Comparison of ENCODE assay signal across 37 cellular contexts in the genomic region with DNA sequence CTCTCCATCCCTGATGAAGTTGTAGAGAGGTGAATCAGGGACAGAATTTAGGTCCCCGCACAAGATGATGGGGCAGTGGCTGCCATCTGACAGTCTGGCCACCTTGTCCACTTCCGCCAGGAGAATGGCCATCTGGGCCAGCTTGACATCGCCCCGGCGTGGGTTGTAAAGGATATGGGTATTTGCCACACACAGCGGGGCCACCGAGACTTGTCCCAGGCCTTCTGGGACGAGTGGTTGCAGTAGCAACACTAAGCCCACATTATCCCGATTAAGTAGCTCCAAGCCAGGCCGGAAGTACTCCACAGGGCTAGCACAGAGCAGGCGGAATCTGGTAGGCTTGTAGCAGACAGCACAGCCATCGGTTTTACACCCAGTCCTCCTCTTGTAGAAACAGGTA. TPM values are rescaled to one million over a fixed set of nuclear protein-coding genes. Genes with fewer than 3 reads are reported as not detected.
"Had no signal": no experiment of that assay in that cellular context is flagged by ENCODE, and none has a peak within 500 bp of the region (broad histone marks: within the 10 kb centered on the region; RNA-seq: fewer than 3 reads in every experiment).

No MANE protein-coding gene starts in this region.

- H3K4me3 Mint-ChIP-seq: activated B cell treated with CpG ODN at 0.5 μM for 24 hours; activated CD4-positive, alpha-beta memory T cell treated with anti-CD3 and anti-CD28 coated beads for 36 hours; activated CD4-positive, alpha-beta T cell treated with anti-CD3 and anti-CD28 coated beads, Interleukin-2, amount 10 ng/mL, durations not matched to agents 24 days and 14 days; activated CD8-positive, alpha-beta memory T cell treated with anti-CD3 and anti-CD28 coated beads, Interleukin-2, amount 10 ng/mL, durations not matched to agents 7 days and 5 days; activated CD8-positive, alpha-beta T cell treated with anti-CD3 and anti-CD28 coated beads, Interleukin-2, amount 10 ng/mL, durations not matched to agents 7 days and 5 days; activated naive CD4-positive, alpha-beta T cell treated with anti-CD3 and anti-CD28 coated beads for 36 hours; activated naive CD4-positive, alpha-beta T cell treated with anti-CD3 and anti-CD28 coated beads, Interleukin-2, amount 50 U/mL, for 24 hours; activated naive CD8-positive, alpha-beta T cell treated with anti-CD3 and anti-CD28 coated beads for 36 hours; activated naive CD8-positive, alpha-beta T cell treated with anti-CD3 and anti-CD28 coated beads, Interleukin-2, amount 50 U/mL, for 24 hours; activated T-helper 1 cell treated with anti-CD3 and anti-CD28 coated beads, Interleukin-12 subunit alpha, Interleukin-12 subunit beta, Interleukin-2, Interleukin-4 antibody, amounts not matched to agents 30 ng/mL and 10 ng/mL and 1 ng/mL, durations not matched to agents 14 hours and 24 hours and 36 hours; dendritic cell treated with granulocyte-macrophage colony-stimulating factor and Interleukin-4, amounts not matched to agents 40 ng/mL and 50 ng/mL, for 4 days; endodermal cell had no signal

- FAIRE-seq: TTC549 had no signal

- H3K27ac Mint-ChIP-seq: activated B cell treated with CpG ODN at 0.5 μM for 24 hours; activated CD4-positive, alpha-beta memory T cell treated with anti-CD3 and anti-CD28 coated beads for 36 hours; activated CD4-positive, alpha-beta T cell treated with anti-CD3 and anti-CD28 coated beads, Interleukin-2, amount 10 ng/mL, durations not matched to agents 24 days and 14 days; activated CD8-positive, alpha-beta memory T cell treated with anti-CD3 and anti-CD28 coated beads, Interleukin-2, amount 10 ng/mL, durations not matched to agents 7 days and 5 days; activated CD8-positive, alpha-beta T cell treated with anti-CD3 and anti-CD28 coated beads, Interleukin-2, amount 10 ng/mL, durations not matched to agents 7 days and 5 days; activated naive CD4-positive, alpha-beta T cell treated with anti-CD3 and anti-CD28 coated beads for 36 hours; activated naive CD4-positive, alpha-beta T cell treated with anti-CD3 and anti-CD28 coated beads, Interleukin-2, amount 50 U/mL, for 24 hours; activated naive CD8-positive, alpha-beta T cell treated with anti-CD3 and anti-CD28 coated beads for 36 hours; activated naive CD8-positive, alpha-beta T cell treated with anti-CD3 and anti-CD28 coated beads, Interleukin-2, amount 50 U/mL, for 24 hours; activated T-helper 1 cell treated with anti-CD3 and anti-CD28 coated beads, Interleukin-12 subunit alpha, Interleukin-12 subunit beta, Interleukin-2, Interleukin-4 antibody, amounts not matched to agents 30 ng/mL and 10 ng/mL and 1 ng/mL, durations not matched to agents 14 hours and 24 hours and 36 hours; activated T-helper 2 cell treated with anti-CD3 and anti-CD28 coated beads, Interferon-gamma antibody, Interleukin-2, Interleukin-4, amounts not matched to agents 10 μg/mL and 5 μg/mL and 100 μg/mL, durations not matched to agents 14 hours and 24 hours and 36 hours; dendritic cell treated with granulocyte-macrophage colony-stimulating factor and Interleukin-4, amounts not matched to agents 40 ng/mL and 50 ng/mL, for 4 days; endodermal cell; T-helper 17 cell had no signal

- H3K27ac ChIP-seq: adrenal gland, body of pancreas, coronary artery, foreskin keratinocyte, gastrocnemius medialis, heart left ventricle, VCaP had no signal

- DNase-seq: activated B cell treated with CpG ODN at 0.5 μM for 24 hours; activated CD4-positive, alpha-beta memory T cell treated with anti-CD3 and anti-CD28 coated beads for 36 hours; activated CD4-positive, alpha-beta T cell treated with anti-CD3 and anti-CD28 coated beads, Interleukin-2, amount 10 ng/mL, durations not matched to agents 24 days and 14 days; activated CD8-positive, alpha-beta memory T cell treated with anti-CD3 and anti-CD28 coated beads, Interleukin-2, amount 10 ng/mL, durations not matched to agents 7 days and 5 days; activated CD8-positive, alpha-beta memory T cell treated with anti-CD3 and anti-CD28 coated beads, Interleukin-2, amount 50 U/mL, for 4 hours; activated CD8-positive, alpha-beta T cell treated with anti-CD3 and anti-CD28 coated beads, Interleukin-2, amount 10 ng/mL, durations not matched to agents 7 days and 5 days; activated effector memory CD4-positive, alpha-beta T cell treated with anti-CD3 and anti-CD28 coated beads, Interleukin-2, amount 50 U/mL, for 16 hours; activated naive CD4-positive, alpha-beta T cell treated with anti-CD3 and anti-CD28 coated beads for 36 hours; activated naive CD8-positive, alpha-beta T cell treated with anti-CD3 and anti-CD28 coated beads for 36 hours; activated naive CD8-positive, alpha-beta T cell treated with anti-CD3 and anti-CD28 coated beads, Interleukin-2, amount 50 U/mL, for 24 hours; activated T-cell treated with anti-CD3 and anti-CD28 coated beads, Interleukin-2, amount 50 U/mL, for 1 hour; activated T-cell treated with anti-CD3 and anti-CD28 coated beads, Interleukin-2, amount 50 U/mL, for 48 hours; adrenal gland; amygdala; aorta; body of pancreas; cerebellar nuclear complex; effector memory CD4-positive, alpha-beta T cell; endodermal cell; foreskin keratinocyte; gastrocnemius medialis; glutamatergic neuron; heart left ventricle; T-helper 1 cell; T-helper 17 cell had no signal

- H3K9me3 Mint-ChIP-seq: activated B cell treated with CpG ODN at 0.5 μM for 24 hours; activated CD4-positive, alpha-beta memory T cell treated with anti-CD3 and anti-CD28 coated beads for 36 hours; activated CD4-positive, alpha-beta T cell treated with anti-CD3 and anti-CD28 coated beads, Interleukin-2, amount 10 ng/mL, durations not matched to agents 24 days and 14 days; activated naive CD4-positive, alpha-beta T cell treated with anti-CD3 and anti-CD28 coated beads for 36 hours; activated naive CD4-positive, alpha-beta T cell treated with anti-CD3 and anti-CD28 coated beads, Interleukin-2, amount 50 U/mL, for 24 hours; activated naive CD8-positive, alpha-beta T cell treated with anti-CD3 and anti-CD28 coated beads for 36 hours; activated naive CD8-positive, alpha-beta T cell treated with anti-CD3 and anti-CD28 coated beads, Interleukin-2, amount 50 U/mL, for 24 hours; activated T-helper 1 cell treated with anti-CD3 and anti-CD28 coated beads, Interleukin-12 subunit alpha, Interleukin-12 subunit beta, Interleukin-2, Interleukin-4 antibody, amounts not matched to agents 30 ng/mL and 10 ng/mL and 1 ng/mL, durations not matched to agents 14 hours and 24 hours and 36 hours; activated T-helper 2 cell treated with anti-CD3 and anti-CD28 coated beads, Interferon-gamma antibody, Interleukin-2, Interleukin-4, amounts not matched to agents 10 μg/mL and 5 μg/mL and 100 μg/mL, durations not matched to agents 14 hours and 24 hours and 36 hours; dendritic cell treated with granulocyte-macrophage colony-stimulating factor and Interleukin-4, amounts not matched to agents 40 ng/mL and 50 ng/mL, for 4 days; endodermal cell had no signal

- H3K4me1 ChIP-seq: foreskin keratinocyte had no signal

- H3K4me3 ChIP-seq: adrenal gland, body of pancreas, coronary artery, dorsolateral prefrontal cortex, gastrocnemius medialis, heart left ventricle had no signal

- H3K9me3 ChIP-seq: adrenal gland, body of pancreas, gastrocnemius medialis, heart left ventricle had no signal

- H3K27me3 ChIP-seq: adrenal gland, body of pancreas, dorsolateral prefrontal cortex, foreskin keratinocyte, gastrocnemius medialis, heart left ventricle had no signal

- ATAC-seq: activated CD4-positive, CD25-positive, alpha-beta regulatory T cell treated with anti-CD3 and anti-CD28 coated beads, Interleukin-2, amount 50 U/mL, for 24 hours; activated CD8-positive, alpha-beta memory T cell treated with anti-CD3 and anti-CD28 coated beads, Interleukin-2, amount 10 ng/mL, durations not matched to agents 7 days and 5 days; activated CD8-positive, alpha-beta T cell treated with anti-CD3 and anti-CD28 coated beads, Interleukin-2, amount 10 ng/mL, durations not matched to agents 7 days and 5 days; activated naive CD8-positive, alpha-beta T cell treated with anti-CD3 and anti-CD28 coated beads, Interleukin-2, amount 50 U/mL, for 24 hours; body of pancreas; esophagus mucosa; foreskin keratinocyte; gastrocnemius medialis; heart left ventricle; T-helper 17 cell had no signal

- H3K27me3 Mint-ChIP-seq: activated B cell treated with CpG ODN at 0.5 μM for 24 hours; activated CD4-positive, alpha-beta memory T cell treated with anti-CD3 and anti-CD28 coated beads for 36 hours; activated CD4-positive, alpha-beta T cell treated with anti-CD3 and anti-CD28 coated beads, Interleukin-2, amount 10 ng/mL, durations not matched to agents 24 days and 14 days; activated CD8-positive, alpha-beta memory T cell treated with anti-CD3 and anti-CD28 coated beads, Interleukin-2, amount 10 ng/mL, durations not matched to agents 7 days and 5 days; activated naive CD4-positive, alpha-beta T cell treated with anti-CD3 and anti-CD28 coated beads, Interleukin-2, amount 50 U/mL, for 24 hours; activated naive CD8-positive, alpha-beta T cell treated with anti-CD3 and anti-CD28 coated beads for 36 hours; activated naive CD8-positive, alpha-beta T cell treated with anti-CD3 and anti-CD28 coated beads, Interleukin-2, amount 50 U/mL, for 24 hours; dendritic cell treated with granulocyte-macrophage colony-stimulating factor and Interleukin-4, amounts not matched to agents 40 ng/mL and 50 ng/mL, for 4 days; T-helper 17 cell had no signal

RNA-seq across cellular contexts. Expression of a gene that starts 19.8 kb away (rescaled TPM):
- total RNA-seq: activated B cell treated with CpG ODN at 0.5 μM for 24 hours; activated CD4-positive, alpha-beta memory T cell treated with anti-CD3 and anti-CD28 coated beads for 36 hours; activated CD4-positive, alpha-beta T cell treated with anti-CD3 and anti-CD28 coated beads, Interleukin-2, amount 10 ng/mL, durations not matched to agents 24 days and 14 days; activated CD8-positive, alpha-beta memory T cell treated with anti-CD3 and anti-CD28 coated beads for 36 hours; activated CD8-positive, alpha-beta memory T cell treated with anti-CD3 and anti-CD28 coated beads, Interleukin-2, amount 10 ng/mL, durations not matched to agents 7 days and 5 days; activated CD8-positive, alpha-beta T cell treated with anti-CD3 and anti-CD28 coated beads, Interleukin-2, amount 10 ng/mL, durations not matched to agents 7 days and 5 days; activated naive CD4-positive, alpha-beta T cell treated with anti-CD3 and anti-CD28 coated beads for 36 hours; activated naive CD8-positive, alpha-beta T cell treated with anti-CD3 and anti-CD28 coated beads for 36 hours; activated T-helper 1 cell treated with anti-CD3 and anti-CD28 coated beads, Interleukin-12 subunit alpha, Interleukin-12 subunit beta, Interleukin-2, Interleukin-4 antibody, amounts not matched to agents 30 ng/mL and 10 ng/mL and 1 ng/mL, durations not matched to agents 14 hours and 24 hours and 36 hours; activated T-helper 2 cell treated with anti-CD3 and anti-CD28 coated beads, Interferon-gamma antibody, Interleukin-2, Interleukin-4, amounts not matched to agents 10 μg/mL and 5 μg/mL and 100 μg/mL, durations not matched to agents 14 hours and 24 hours and 36 hours; adrenal gland; aorta; body of pancreas; dorsolateral prefrontal cortex; endodermal cell; epithelial cell of proximal tubule; esophagus mucosa; foreskin keratinocyte; gastrocnemius medialis; heart left ventricle; T-helper 17 cell had no signal
- polyA plus RNA-seq: adrenal gland, foreskin keratinocyte, heart left ventricle had no signal
